Comparison of ENCODE assay signal across 10 cellular contexts in the genomic region with DNA sequence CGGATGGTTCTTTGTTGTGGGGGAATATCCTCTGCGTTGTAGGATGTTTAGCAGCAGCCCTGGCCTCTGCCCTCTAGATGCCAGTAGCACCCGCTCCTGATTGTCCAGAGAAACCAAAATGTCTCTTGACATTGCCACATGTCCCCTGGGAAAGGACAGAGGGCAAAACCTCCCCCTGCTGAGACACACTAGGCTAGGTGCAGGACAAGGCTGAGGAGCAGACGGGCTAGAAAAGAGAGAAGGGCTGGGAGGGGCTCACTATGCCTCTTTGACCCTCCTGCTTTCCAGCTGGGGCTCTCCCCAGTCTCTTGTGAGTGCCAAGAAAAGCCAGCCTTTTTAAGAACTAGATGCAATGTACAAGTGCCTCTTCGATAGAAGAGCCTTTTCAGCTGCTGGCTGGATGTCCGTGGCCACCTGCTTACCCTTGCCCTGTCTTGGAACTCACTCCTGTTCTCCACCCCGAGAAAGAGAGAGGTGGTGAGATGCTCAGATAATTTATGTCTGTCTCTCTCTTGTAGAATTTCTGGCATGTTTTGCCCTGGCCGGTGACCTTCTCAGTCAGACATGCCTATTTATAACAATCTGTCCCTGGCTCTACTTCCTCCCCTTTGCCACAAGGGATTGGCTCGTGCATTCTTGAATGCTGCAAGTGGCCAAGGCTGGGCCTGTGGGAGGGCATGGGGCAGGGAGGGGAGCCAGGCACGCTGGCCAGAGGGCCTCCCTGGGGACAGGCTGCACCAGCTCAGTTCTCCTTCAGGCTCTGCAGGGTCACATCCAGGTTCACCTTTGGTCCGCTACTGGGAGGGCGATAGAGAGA.
A peak's percentile ranks its signal among the peaks of the same experiment; 100 is the strongest.
DNase-seq lines count a peak whose midpoint lies in the region; ATAC-seq and TF ChIP-seq lines count a peak whose summit lies in the region.
"Had no signal": no experiment of that assay in that cellular context is flagged by ENCODE, and none has a peak within 500 bp of the region (broad histone marks: within the 10 kb centered on the region; RNA-seq: fewer than 3 reads in every experiment).

No MANE protein-coding gene starts in this region.

- no peak overlapping the region for H3K23ac ChIP-seq in mesenchymal stem cell (ENCODE audit: low read length in 2 of 2)

- H3K4ac ChIP-seq in mesenchymal stem cell (ENCODE audit: low read depth in 1 of 2, low read length in 2 of 2), result no peak overlapping the region

- H3K27me3 Mint-ChIP-seq in activated CD8-positive, alpha-beta memory T cell treated with anti-CD3 and anti-CD28 coated beads, Interleukin-2, amount 10 ng/mL, durations not matched to agents 7 days and 5 days, result peaks cover 17% of the 10 kb centered on the region
- H3K27me3 Mint-ChIP-seq in effector memory CD8-positive, alpha-beta T cell, result peaks cover 0 to 51% of the 10 kb centered on the region in 2 donors

- DNase-seq in activated CD8-positive, alpha-beta memory T cell treated with anti-CD3 and anti-CD28 coated beads, Interleukin-2, amount 50 U/mL, for 48 hours, result peak; percentile 48
- no peak for DNase-seq in activated CD8-positive, alpha-beta memory T cell treated with anti-CD3 and anti-CD28 coated beads, Interleukin-2, amount 10 ng/mL, durations not matched to agents 7 days and 5 days
- DNase-seq in astrocyte of the spinal cord (ENCODE audit: low read depth, low spot score), result peak; percentile 24
- DNase-seq in mesenchymal stem cell, result peak; percentile 5
- DNase-seq in aorta, result peak; percentile 91 to 92
- DNase-seq in activated CD4-positive, alpha-beta T cell treated with anti-CD3 and anti-CD28 coated beads, Interleukin-2, amount 50 U/mL, for 1 hour, result no peak
- no peak for DNase-seq in effector memory CD8-positive, alpha-beta T cell
- DNase-seq: activated CD4-positive, CD25-positive, alpha-beta regulatory T cell; stimulated activated naive CD8-positive, alpha-beta T cell treated with anti-CD3 and anti-CD28 coated beads, Interleukin-15, Interleukin-2, amounts not matched to agents 100 U/mL and 50 U/mL, for 24 hours had no signal

- H3K27ac Mint-ChIP-seq in activated CD8-positive, alpha-beta memory T cell treated with anti-CD3 and anti-CD28 coated beads, Interleukin-2, amount 10 ng/mL, durations not matched to agents 7 days and 5 days, result no peak overlapping the region
- H3K27ac Mint-ChIP-seq in effector memory CD8-positive, alpha-beta T cell, result no peak overlapping the region

- no peaks in the 10 kb centered on the region for H3K79me1 ChIP-seq in mesenchymal stem cell (replicated peaks; ENCODE audit: low read length, poor library complexity, severe bottlenecking)

- H3K4me2 ChIP-seq in mesenchymal stem cell (ENCODE audit: low read length, poor library complexity, severe bottlenecking), result no peak overlapping the region

- H3K4me1 ChIP-seq in mesenchymal stem cell (ENCODE audit: control insufficient read depth, insufficient read depth, low read depth, low read length), result peaks cover 5% of the 10 kb centered on the region
- peaks cover 0 to 9% of the 10 kb centered on the region in 2 donors for H3K4me1 ChIP-seq in aorta (ENCODE audit: control insufficient read depth in 1 of 2, insufficient read depth in 2 of 2, low read length in 2 of 2)

- H2BK120ac ChIP-seq in mesenchymal stem cell (ENCODE audit: low read depth, low read length), result no peak overlapping the region

- 58% methylated on average over 11 of the region's 12 CpGs for WGBS in mesenchymal stem cell
- WGBS in aorta, 2 donors, result 2 to 4% methylated on average over 12 of the region's 12 CpGs

- H3K14ac ChIP-seq in mesenchymal stem cell (ENCODE audit: low read length in 2 of 2), result no peak overlapping the region

- no peaks in the 10 kb centered on the region for H3K9me3 Mint-ChIP-seq in activated CD8-positive, alpha-beta memory T cell treated with anti-CD3 and anti-CD28 coated beads, Interleukin-2, amount 10 ng/mL, durations not matched to agents 7 days and 5 days (ENCODE audit: low read depth)
- H3K9me3 Mint-ChIP-seq in effector memory CD8-positive, alpha-beta T cell, result no peaks in the 10 kb centered on the region

- H2BK12ac ChIP-seq in mesenchymal stem cell (ENCODE audit: low read length in 2 of 2), result no peak overlapping the region

- no peak overlapping the region for H2AK5ac ChIP-seq in mesenchymal stem cell (ENCODE audit: low read length, severe bottlenecking)

- no peak overlapping the region for H2AFZ ChIP-seq in mesenchymal stem cell (ENCODE audit: low read depth, low read length)

- H2BK5ac ChIP-seq in mesenchymal stem cell (ENCODE audit: low read depth, low read length, poor library complexity, severe bottlenecking), result no peak overlapping the region

- no peak overlapping the region for H3K18ac ChIP-seq in mesenchymal stem cell (ENCODE audit: low read depth in 1 of 2, low read length in 2 of 2)

- H3K9me3 ChIP-seq in mesenchymal stem cell (ENCODE audit: control insufficient read depth, low read length) (no peaks in the 10 kb centered on the region), aorta (ENCODE audit: control insufficient read depth, low read length) (no peaks in the 10 kb centered on the region)

- no peak for ATAC-seq in activated CD8-positive, alpha-beta memory T cell treated with anti-CD3 and anti-CD28 coated beads, Interleukin-2, amount 10 ng/mL, durations not matched to agents 7 days and 5 days
- ATAC-seq in aorta (ENCODE audit: low FRiP score) (peak; percentile 88), HG03442 (IDR thresholded peaks at IDR 0.05; ENCODE audit: unreplicated experiment) (no peak)
- ATAC-seq in effector memory CD8-positive, alpha-beta T cell (replicated peaks), result no peak
- ATAC-seq: stimulated activated naive CD8-positive, alpha-beta T cell treated with anti-CD3 and anti-CD28 coated beads, Interleukin-15, Interleukin-2, amounts not matched to agents 100 U/mL and 50 U/mL, for 24 hours had no signal

- H3K27ac ChIP-seq in mesenchymal stem cell (ENCODE audit: low read length, poor library complexity, severe bottlenecking) (no peak overlapping the region), aorta (ENCODE audit: low read depth in 1 of 2, low read length in 2 of 2) (peak overlapping the region; percentile 51 to 94)

- H4K8ac ChIP-seq in mesenchymal stem cell (ENCODE audit: low read length), result no peak overlapping the region

- no peak overlapping the region for H2BK15ac ChIP-seq in mesenchymal stem cell (ENCODE audit: low read depth, poor library complexity, severe bottlenecking)

- peaks cover 46 to 68% of the 10 kb centered on the region in 2 experiments for H3K27me3 ChIP-seq in mesenchymal stem cell (ENCODE audit: control insufficient read depth in 1 of 2, insufficient read depth in 1 of 2, low read length in 2 of 2)
- H3K27me3 ChIP-seq in aorta (ENCODE audit: control insufficient read depth in 1 of 2, insufficient read depth in 2 of 2, low read length in 1 of 2), result no peaks in the 10 kb centered on the region

- intact Hi-C loops in aorta (cut with DNase I), result loop anchor here in 1 of 2 donors (10.0 kb wide), 1 partner anchor 200 kb away; no protein-coding TSS in a partner anchor

- no peak overlapping the region for H3K4me3 ChIP-seq in astrocyte of the spinal cord (ENCODE audit: low read depth, low read length)
- peak overlapping the region in 1 of 2 experiments; percentile 46 for H3K4me3 ChIP-seq in mesenchymal stem cell (ENCODE audit: insufficient read depth in 1 of 2, low read depth in 1 of 2, low read length in 2 of 2)
- H3K4me3 ChIP-seq in aorta (ENCODE audit: low read length in 2 of 2), result no peak overlapping the region

- no peak overlapping the region for H3K4me3 Mint-ChIP-seq in activated CD8-positive, alpha-beta memory T cell treated with anti-CD3 and anti-CD28 coated beads, Interleukin-2, amount 10 ng/mL, durations not matched to agents 7 days and 5 days
- no peak overlapping the region for H3K4me3 Mint-ChIP-seq in effector memory CD8-positive, alpha-beta T cell

- H3K36me3 ChIP-seq in mesenchymal stem cell (ENCODE audit: control insufficient read depth in 1 of 2, insufficient read depth in 2 of 2, low read depth in 1 of 2, low read length in 2 of 2) (no peaks in the 10 kb centered on the region), aorta (ENCODE audit: control insufficient read depth in 1 of 2, insufficient read depth in 2 of 2, low read length in 1 of 2) (no peaks in the 10 kb centered on the region)

- H3K9ac ChIP-seq in mesenchymal stem cell (ENCODE audit: low read length), result peak overlapping the region; percentile 1

- no peak overlapping the region for H4K91ac ChIP-seq in mesenchymal stem cell (ENCODE audit: low read length)

- CTCF ChIA-PET in activated CD8-positive, alpha-beta memory T cell treated with anti-CD3 and anti-CD28 coated beads, Interleukin-2, amount 10 ng/mL, durations not matched to agents 7 days and 5 days (lab: Charles Lee), result no interaction called here

- in situ Hi-C loops in astrocyte of the spinal cord (cut with HindIII; ENCODE audit: low sequenced_read_pairs), result no loop called here

- no peaks in the 10 kb centered on the region for H3K36me3 Mint-ChIP-seq in activated CD8-positive, alpha-beta memory T cell treated with anti-CD3 and anti-CD28 coated beads, Interleukin-2, amount 10 ng/mL, durations not matched to agents 7 days and 5 days
- H3K36me3 Mint-ChIP-seq in effector memory CD8-positive, alpha-beta T cell (ENCODE audit: insufficient read depth), result no peaks in the 10 kb centered on the region

- no peaks in the 10 kb centered on the region for H3K4me1 Mint-ChIP-seq in activated CD8-positive, alpha-beta memory T cell treated with anti-CD3 and anti-CD28 coated beads, Interleukin-2, amount 10 ng/mL, durations not matched to agents 7 days and 5 days
- H3K4me1 Mint-ChIP-seq in effector memory CD8-positive, alpha-beta T cell (ENCODE audit: low read depth in 2 of 2), result peaks cover 0 to 2% of the 10 kb centered on the region in 2 donors

- no peak for TF ChIP-seq CTCF in astrocyte of the spinal cord (IDR thresholded peaks at IDR 0.05; ENCODE audit: low read depth, low read length)

Comparison
In these comparisons a context has a peak if more than half of its experiments do, and no peak if none do; other contexts are left out.
1. DNase-seq: peak in activated CD8-positive, alpha-beta memory T cell treated with anti-CD3 and anti-CD28 coated beads, Interleukin-2, amount 50 U/mL, for 48 hours (single experiment), astrocyte of the spinal cord (single experiment), mesenchymal stem cell (single experiment) and aorta (2 of 2); none in activated CD8-positive, alpha-beta memory T cell treated with anti-CD3 and anti-CD28 coated beads, Interleukin-2, amount 10 ng/mL, durations not matched to agents 7 days and 5 days (single experiment), activated CD4-positive, alpha-beta T cell treated with anti-CD3 and anti-CD28 coated beads, Interleukin-2, amount 50 U/mL, for 1 hour (single experiment) and effector memory CD8-positive, alpha-beta T cell (0 of 3).